ENCODE assay signal across 14 cellular contexts in the genomic region with DNA sequence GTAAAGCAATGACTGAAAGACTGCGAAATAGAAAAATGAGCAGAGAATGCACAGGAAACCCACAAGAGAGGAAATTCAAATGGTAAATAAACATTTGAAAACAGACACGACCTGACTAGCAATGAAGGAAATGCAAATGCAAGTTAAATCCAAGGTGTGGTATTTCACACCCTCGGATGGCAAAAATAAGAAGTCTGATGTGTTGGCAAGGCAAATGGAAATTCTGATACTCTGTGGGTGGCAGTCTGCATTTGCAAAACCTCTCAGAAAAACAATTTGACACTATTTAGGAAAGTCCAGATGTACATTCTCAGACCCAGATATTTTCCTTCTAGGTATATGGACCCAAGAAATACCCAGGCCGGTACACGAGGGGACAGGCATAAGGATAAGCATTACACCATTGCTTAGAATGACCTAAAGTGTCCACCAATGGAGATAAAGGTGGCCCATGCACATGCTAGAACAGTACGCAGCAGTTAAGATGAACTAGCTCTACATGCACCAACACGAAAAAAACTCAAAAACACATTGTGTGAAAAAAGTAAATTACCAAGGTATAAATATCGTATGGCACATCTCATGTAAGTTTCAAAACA.
"Had no signal": no experiment of that assay in that cellular context is flagged by ENCODE, and none has a peak within 500 bp of the region (broad histone marks: within the 10 kb centered on the region; RNA-seq: fewer than 3 reads in every experiment).

No MANE protein-coding gene starts in this region.

- H3K27me3 Mint-ChIP-seq: activated CD8-positive, alpha-beta memory T cell treated with anti-CD3 and anti-CD28 coated beads, Interleukin-2, amount 10 ng/mL, durations not matched to agents 7 days and 5 days had no signal

- H3K4me3 Mint-ChIP-seq: activated CD8-positive, alpha-beta memory T cell treated with anti-CD3 and anti-CD28 coated beads, Interleukin-2, amount 10 ng/mL, durations not matched to agents 7 days and 5 days; activated T-cell treated with anti-CD3 and anti-CD28 coated beads, Interleukin-2, amount 50 U/mL, for 4 hours; nephron had no signal

- H3K4me1 ChIP-seq: testis, upper lobe of right lung had no signal

- H3K4me3 ChIP-seq: left ventricle myocardium inferior, testis, upper lobe of right lung had no signal

- DNase-seq: activated CD4-positive, alpha-beta T cell treated with anti-CD3 and anti-CD28 coated beads for 1 hour; activated CD4-positive, alpha-beta T cell treated with anti-CD3 and anti-CD28 coated beads, Interleukin-2, amount 50 U/mL, for 4 hours; activated CD8-positive, alpha-beta memory T cell treated with anti-CD3 and anti-CD28 coated beads, Interleukin-2, amount 10 ng/mL, durations not matched to agents 7 days and 5 days; activated naive CD4-positive, alpha-beta T cell; activated T-cell treated with anti-CD3 and anti-CD28 coated beads, Interleukin-2, amount 50 U/mL, for 4 hours; hypothalamus; left ventricle myocardium inferior; nucleus accumbens; stimulated activated CD4-positive, alpha-beta T cell treated with anti-CD3 and anti-CD28 coated beads, Interleukin-4, amount 100 ng/mL, for 1 hour; stimulated activated naive CD4-positive, alpha-beta T cell treated with Interleukin-2 at 50 U/mL for 16 hours; T1000; testis; upper lobe of right lung had no signal

- ATAC-seq: activated CD8-positive, alpha-beta memory T cell treated with anti-CD3 and anti-CD28 coated beads, Interleukin-2, amount 10 ng/mL, durations not matched to agents 7 days and 5 days; upper lobe of right lung had no signal

- H3K36me3 ChIP-seq: left ventricle myocardium inferior, upper lobe of right lung had no signal

- H3K9me3 ChIP-seq: testis, upper lobe of right lung had no signal

- H3K36me3 Mint-ChIP-seq: activated CD8-positive, alpha-beta memory T cell treated with anti-CD3 and anti-CD28 coated beads, Interleukin-2, amount 10 ng/mL, durations not matched to agents 7 days and 5 days had no signal

- H3K27ac Mint-ChIP-seq: activated CD8-positive, alpha-beta memory T cell treated with anti-CD3 and anti-CD28 coated beads, Interleukin-2, amount 10 ng/mL, durations not matched to agents 7 days and 5 days; nephron had no signal

- H3K27me3 ChIP-seq: testis, upper lobe of right lung had no signal

- H3K27ac ChIP-seq: left ventricle myocardium inferior, testis, upper lobe of right lung had no signal
